ENCODE assay signal across 26 cellular contexts in the genomic region with DNA sequence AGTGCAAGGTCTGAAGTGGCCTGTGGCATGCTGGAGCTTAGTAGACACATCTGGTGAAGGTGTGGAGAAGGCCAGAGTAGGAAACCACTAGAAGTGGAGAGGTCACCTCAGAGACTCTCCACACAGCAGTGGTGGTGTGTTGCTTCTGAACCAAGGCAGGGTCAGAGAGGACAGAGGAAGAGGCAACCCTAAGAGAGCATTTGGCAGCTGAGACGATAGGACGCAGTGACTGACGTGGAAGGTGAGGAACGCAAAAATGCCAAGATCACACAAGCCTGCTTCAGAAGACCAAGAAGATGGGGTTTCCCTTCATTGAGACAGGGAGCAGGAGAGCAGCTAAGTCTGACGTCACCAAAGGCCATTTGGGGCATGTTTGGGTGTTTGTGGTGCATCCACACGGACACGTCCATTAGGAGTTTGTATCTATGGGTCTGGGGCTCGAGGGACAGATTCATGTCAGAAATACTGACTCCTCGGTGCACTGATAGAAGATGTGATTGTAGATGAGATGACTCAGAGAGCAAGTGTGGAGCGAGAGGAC.
"Had no signal": no experiment of that assay in that cellular context is flagged by ENCODE, and none has a peak within 500 bp of the region (broad histone marks: within the 10 kb centered on the region; RNA-seq: fewer than 3 reads in every experiment).

No MANE protein-coding gene starts in this region.

- H3K9me3 ChIP-seq: SJSA1 had no signal

- H3K9me3 Mint-ChIP-seq: activated B cell treated with CpG ODN at 0.5 μM for 24 hours; activated CD4-positive, alpha-beta T cell treated with anti-CD3 and anti-CD28 coated beads, Interleukin-2, amount 10 ng/mL, durations not matched to agents 24 days and 14 days; activated T-cell treated with anti-CD3 and anti-CD28 coated beads, Interleukin-2, amount 50 U/mL, for 24 hours; activated T-helper 1 cell treated with anti-CD3 and anti-CD28 coated beads, Interleukin-12 subunit alpha, Interleukin-12 subunit beta, Interleukin-2, Interleukin-4 antibody, amounts not matched to agents 30 ng/mL and 10 ng/mL and 1 ng/mL, durations not matched to agents 14 hours and 24 hours and 36 hours had no signal

- H3K27me3 Mint-ChIP-seq: activated B cell treated with CpG ODN at 0.5 μM for 24 hours; activated naive CD8-positive, alpha-beta T cell had no signal

- H3K27me3 ChIP-seq: brain microvascular endothelial cell, SJSA1 had no signal

- H3K36me3 ChIP-seq: brain microvascular endothelial cell, SJSA1 had no signal

- H3K27ac Mint-ChIP-seq: activated B cell treated with CpG ODN at 0.5 μM for 24 hours; activated CD4-positive, alpha-beta T cell treated with anti-CD3 and anti-CD28 coated beads, Interleukin-2, amount 10 ng/mL, durations not matched to agents 24 days and 14 days; activated CD8-positive, alpha-beta memory T cell treated with anti-CD3 and anti-CD28 coated beads, Interleukin-2, amount 10 ng/mL, durations not matched to agents 7 days and 5 days; activated naive CD8-positive, alpha-beta T cell; activated T-cell treated with anti-CD3 and anti-CD28 coated beads, Interleukin-2, amount 50 U/mL, for 24 hours; activated T-helper 1 cell treated with anti-CD3 and anti-CD28 coated beads, Interleukin-12 subunit alpha, Interleukin-12 subunit beta, Interleukin-2, Interleukin-4 antibody, amounts not matched to agents 30 ng/mL and 10 ng/mL and 1 ng/mL, durations not matched to agents 14 hours and 24 hours and 36 hours had no signal

- FAIRE-seq: RCC 7860 had no signal

- H3K36me3 Mint-ChIP-seq: activated CD8-positive, alpha-beta memory T cell treated with anti-CD3 and anti-CD28 coated beads, Interleukin-2, amount 10 ng/mL, durations not matched to agents 7 days and 5 days; activated naive CD8-positive, alpha-beta T cell had no signal

- H3K4me3 ChIP-seq: SJSA1 had no signal

- H3K27ac ChIP-seq: brain microvascular endothelial cell, SJSA1 had no signal

- H3K4me3 Mint-ChIP-seq: activated B cell treated with CpG ODN at 0.5 μM for 24 hours; activated CD4-positive, alpha-beta T cell treated with anti-CD3 and anti-CD28 coated beads, Interleukin-2, amount 10 ng/mL, durations not matched to agents 24 days and 14 days; activated CD8-positive, alpha-beta memory T cell treated with anti-CD3 and anti-CD28 coated beads, Interleukin-2, amount 10 ng/mL, durations not matched to agents 7 days and 5 days; activated naive CD8-positive, alpha-beta T cell; activated T-cell treated with anti-CD3 and anti-CD28 coated beads, Interleukin-2, amount 50 U/mL, for 24 hours; activated T-helper 1 cell treated with anti-CD3 and anti-CD28 coated beads, Interleukin-12 subunit alpha, Interleukin-12 subunit beta, Interleukin-2, Interleukin-4 antibody, amounts not matched to agents 30 ng/mL and 10 ng/mL and 1 ng/mL, durations not matched to agents 14 hours and 24 hours and 36 hours had no signal

- H3K4me1 Mint-ChIP-seq: activated B cell treated with CpG ODN at 0.5 μM for 24 hours; activated CD4-positive, alpha-beta T cell treated with anti-CD3 and anti-CD28 coated beads, Interleukin-2, amount 10 ng/mL, durations not matched to agents 24 days and 14 days; activated CD8-positive, alpha-beta memory T cell treated with anti-CD3 and anti-CD28 coated beads, Interleukin-2, amount 10 ng/mL, durations not matched to agents 7 days and 5 days had no signal

- DNase-seq: activated B cell treated with CpG ODN at 0.5 μM for 24 hours; activated CD4-positive, alpha-beta T cell treated with anti-CD3 and anti-CD28 coated beads for 1 hour; activated CD4-positive, alpha-beta T cell treated with anti-CD3 and anti-CD28 coated beads, Interleukin-2, amount 10 ng/mL, durations not matched to agents 24 days and 14 days; activated CD4-positive, alpha-beta T cell treated with anti-CD3 and anti-CD28 coated beads, Interleukin-2, amount 50 U/mL, for 48 hours; activated CD8-positive, alpha-beta memory T cell treated with anti-CD3 and anti-CD28 coated beads, Interleukin-2, amount 10 ng/mL, durations not matched to agents 7 days and 5 days; activated effector memory CD4-positive, alpha-beta T cell treated with Interleukin-2 at 50 U/mL for 16 hours; activated naive CD4-positive, alpha-beta T cell; activated T-cell treated with anti-CD3 and anti-CD28 coated beads, Interleukin-2, amount 50 U/mL, for 24 hours; amygdala; brain microvascular endothelial cell; caudate nucleus; Kasumi-1; KBM-7; NCI-H1048; NCI-H146; NCI-H187 treated with DMSO at 0.1 percent for 48 hours; NCI-H2081 treated with DMSO at 0.1 percent for 48 hours; NCI-H446; NCI-H524; PC-3; SHP77; SW 1271 had no signal
